In genomic region chr3:71601811-71602210, GRCh38 we compare ENCODE assay signal across 13 cellular contexts. TPM values are rescaled to one million over a fixed set of nuclear protein-coding genes. Genes with fewer than 3 reads are reported as not detected.
A peak's percentile ranks its signal among the peaks of the same experiment; 100 is the strongest.
DNase-seq lines count a peak whose midpoint lies in the region; ATAC-seq, FAIRE-seq and TF ChIP-seq lines count a peak whose summit lies in the region.
"Had no signal": no experiment of that assay in that cellular context is flagged by ENCODE, and none has a peak within 500 bp of the region (broad histone marks: within the 10 kb centered on the region; RNA-seq: fewer than 3 reads in every experiment).

No MANE protein-coding gene starts in this region.

- H3K27me3 ChIP-seq in BJ (ENCODE audit: control insufficient read depth, insufficient read depth, low read length): no peaks in the 10 kb centered on the region
- no peaks in the 10 kb centered on the region for H3K27me3 ChIP-seq in K562 (ENCODE audit: control insufficient read depth in 2 of 2, insufficient read depth in 2 of 2, low read length in 2 of 2)
- no peaks in the 10 kb centered on the region for H3K27me3 ChIP-seq in mesenchymal stem cell (ENCODE audit: control insufficient read depth in 1 of 2, insufficient read depth in 1 of 2, low read length in 2 of 2)
- H3K27me3 ChIP-seq: body of pancreas, hepatocyte had no signal

- H3K27me3 Mint-ChIP-seq in effector memory CD8-positive, alpha-beta T cell: no peaks in the 10 kb centered on the region
- H3K27me3 Mint-ChIP-seq: T-cell had no signal

- TF ChIP-seq RAD21 in K562 (CRISPR knock-in tag; conservative IDR thresholded peaks at IDR 0.05 in 1 of 2, IDR thresholded peaks at IDR 0.05 in 1 of 2): no peak

- H3K9me3 ChIP-seq in K562 (replicated peaks; ENCODE audit: control insufficient read depth, insufficient read depth, low read depth, low read length) (no peaks in the 10 kb centered on the region), mesenchymal stem cell (ENCODE audit: control insufficient read depth, low read length) (no peaks in the 10 kb centered on the region)
- H3K9me3 ChIP-seq: body of pancreas had no signal

- no peak for TF ChIP-seq POLR2A in K562 (conservative IDR thresholded peaks at IDR 0.05)

- no peak overlapping the region for H3K18ac ChIP-seq in mesenchymal stem cell (ENCODE audit: low read depth in 1 of 2, low read length in 2 of 2)

- H3K9ac ChIP-seq in K562 (ENCODE audit: insufficient read depth in 1 of 2, low read depth in 2 of 2, low read length in 2 of 2): no peak overlapping the region
- H3K9ac ChIP-seq in mesenchymal stem cell (ENCODE audit: low read length): no peak overlapping the region

- no peak overlapping the region for H2BK12ac ChIP-seq in mesenchymal stem cell (ENCODE audit: low read length in 2 of 2)

- no TSS peak for BruUV-seq in K562 (replicated peaks; lab: Mats Ljungman, UMichigan)

- no peak overlapping the region for H4K8ac ChIP-seq in mesenchymal stem cell (ENCODE audit: low read length)

- TF ChIP-seq CTCF in BJ (IDR thresholded peaks at IDR 0.05; ENCODE audit: insufficient read depth, low read depth, low read length) (no peak), HFF-Myc (IDR thresholded peaks at IDR 0.05; ENCODE audit: low read depth, low read length, missing control alignments) (no peak), K562 (IDR thresholded peaks at IDR 0.05 in 2 of 3, conservative IDR thresholded peaks at IDR 0.05 in 1 of 3; ENCODE audit: insufficient read depth in 2 of 3, low read depth in 1 of 3, low read length in 3 of 3) (no peak)

- H4K91ac ChIP-seq in mesenchymal stem cell (ENCODE audit: low read length): no peak overlapping the region

- no peak overlapping the region for H3K14ac ChIP-seq in mesenchymal stem cell (ENCODE audit: low read length in 2 of 2)

- peaks cover 0 to 4% of the 10 kb centered on the region in 2 donors for H3K4me1 Mint-ChIP-seq in effector memory CD8-positive, alpha-beta T cell (ENCODE audit: low read depth in 2 of 2)

- intact Hi-C loops in K562 (cut with micrococcal nuclease): no loop called here

- peak; percentile 32 for DNase-seq in BJ (ENCODE audit: low read depth)
- peak; percentile 56 for DNase-seq in HFF-Myc (ENCODE audit: extremely low read depth, low read depth)
- DNase-seq in K562 (ENCODE audit: extremely low read depth in 1 of 4, low spot score in 3 of 4): no peak
- no peak for DNase-seq in mesenchymal stem cell
- DNase-seq in effector memory CD8-positive, alpha-beta T cell: no peak
- DNase-seq in NCI-H446 (lab: John Stamatoyannopoulos, UW): no peak
- no peak for DNase-seq in DMS 273 (lab: John Stamatoyannopoulos, UW; ENCODE audit: unreplicated experiment)
- DNase-seq: activated CD4-positive, CD25-positive, alpha-beta regulatory T cell treated with anti-CD3 and anti-CD28 coated beads, Interleukin-2, amount 50 U/mL, for 72 hours; body of pancreas; naive thymus-derived CD4-positive, alpha-beta T cell; NCI-H1048; T-cell had no signal

- POLR2A ChIA-PET in BJ (lab: Charles Lee): interaction anchor here (0.5 kb wide), 1 partner anchor 259 kb away, joined by 7 read pairs; no protein-coding TSS in a partner anchor
- POLR2A ChIA-PET in K562 (lab: Yijun Ruan, JAX): interaction anchor here (1.2 kb wide), 1 partner anchor 21 kb away, joined by 3 read pairs; no protein-coding TSS in a partner anchor

- peak overlapping the region; percentile 68 for H2AK5ac ChIP-seq in mesenchymal stem cell (ENCODE audit: low read length, severe bottlenecking)

- H3K23ac ChIP-seq in mesenchymal stem cell (ENCODE audit: low read length in 2 of 2): no peak overlapping the region

- H3K9me1 ChIP-seq in K562 (ENCODE audit: control insufficient read depth, insufficient read depth, low read length): no peaks in the 10 kb centered on the region

- H3K4ac ChIP-seq in mesenchymal stem cell (ENCODE audit: low read depth in 1 of 2, low read length in 2 of 2): no peak overlapping the region

- H3K36me3 ChIP-seq in BJ (ENCODE audit: control insufficient read depth, insufficient read depth, low read length) (no peaks in the 10 kb centered on the region), K562 (ENCODE audit: control insufficient read depth, insufficient read depth, low read length) (no peaks in the 10 kb centered on the region), mesenchymal stem cell (ENCODE audit: control insufficient read depth in 1 of 2, insufficient read depth in 2 of 2, low read depth in 1 of 2, low read length in 2 of 2) (no peaks in the 10 kb centered on the region)

- FAIRE-seq in K562 (lab: Jason Lieb, UNC): no peak

- WGBS in K562 (ENCODE audit: insufficient coverage, low coverage, missing lambda C conversion rate): 43% methylated on average over 5 of the region's 5 CpGs
- WGBS in mesenchymal stem cell: 69% methylated on average over 4 of the region's 5 CpGs

- CTCF ChIA-PET in BJ (lab: Yijun Ruan, JAX) (interaction anchor here (2.3 kb wide), 1 partner anchor 12 kb away, joined by 8 read pairs; no protein-coding TSS in a partner anchor), K562 (lab: Yijun Ruan, JAX; ENCODE audit: low intra/inter-chr PET ratio) (no interaction called here)

- H3K4me2 ChIP-seq in K562 (ENCODE audit: insufficient read depth, low read length) (no peak overlapping the region), mesenchymal stem cell (ENCODE audit: low read length, poor library complexity, severe bottlenecking) (no peak overlapping the region)
- H3K4me2 ChIP-seq: hepatocyte had no signal

- no peak for ATAC-seq in K562
- ATAC-seq in effector memory CD8-positive, alpha-beta T cell (replicated peaks): no peak
- ATAC-seq: body of pancreas; naive thymus-derived CD4-positive, alpha-beta T cell; T-cell had no signal

- H3K9me3 Mint-ChIP-seq in effector memory CD8-positive, alpha-beta T cell: peaks cover 0 to 2% of the 10 kb centered on the region in 2 donors

- H3K4me3 ChIP-seq in BJ (ENCODE audit: low read depth, low read length) (no peak overlapping the region), HFF-Myc (replicated peaks; ENCODE audit: low read depth, low read length) (no peak overlapping the region), K562 (no peak overlapping the region), mesenchymal stem cell (ENCODE audit: insufficient read depth in 1 of 2, low read depth in 1 of 2, low read length in 2 of 2) (no peak overlapping the region)
- H3K4me3 ChIP-seq: body of pancreas, hepatocyte had no signal

- peaks cover 2% of the 10 kb centered on the region for H3K79me1 ChIP-seq in mesenchymal stem cell (replicated peaks; ENCODE audit: low read length, poor library complexity, severe bottlenecking)

- in situ Hi-C loops in K562 (cut with MboI): no loop called here

- no peak overlapping the region for H3K27ac Mint-ChIP-seq in effector memory CD8-positive, alpha-beta T cell
- H3K27ac Mint-ChIP-seq: T-cell had no signal

- no peaks in the 10 kb centered on the region for H3K36me3 Mint-ChIP-seq in effector memory CD8-positive, alpha-beta T cell (ENCODE audit: insufficient read depth)

- H2AFZ ChIP-seq in K562 (ENCODE audit: low read depth, low read length): no peak overlapping the region
- H2AFZ ChIP-seq in mesenchymal stem cell (ENCODE audit: low read depth, low read length): no peak overlapping the region
- H2AFZ ChIP-seq: hepatocyte had no signal

- no peaks in the 10 kb centered on the region for H3K79me2 ChIP-seq in K562 (ENCODE audit: control insufficient read depth, insufficient read depth, low read length)
- H3K79me2 ChIP-seq: hepatocyte had no signal

- H3K4me1 ChIP-seq in K562 (replicated peaks in 1 of 2; ENCODE audit: control insufficient read depth in 2 of 2, insufficient read depth in 2 of 2, low read length in 2 of 2) (peaks cover 0 to 11% of the 10 kb centered on the region in 2 experiments; a peak in 2 of 5 replicates), mesenchymal stem cell (ENCODE audit: control insufficient read depth, insufficient read depth, low read depth, low read length) (peaks cover 3% of the 10 kb centered on the region)

- H3K4me3 Mint-ChIP-seq in effector memory CD8-positive, alpha-beta T cell: no peak overlapping the region
- H3K4me3 Mint-ChIP-seq: naive thymus-derived CD4-positive, alpha-beta T cell; T-cell had no signal

- H4K20me1 ChIP-seq in K562 (replicated peaks; ENCODE audit: control insufficient read depth, insufficient read depth, low read length): no peaks in the 10 kb centered on the region

- peak overlapping the region; percentile 11 for H2BK5ac ChIP-seq in mesenchymal stem cell (ENCODE audit: low read depth, low read length, poor library complexity, severe bottlenecking)

- H3K27ac ChIP-seq in K562 (ENCODE audit: extremely low read depth, low read depth, low read length) (no peak overlapping the region), mesenchymal stem cell (ENCODE audit: low read length, poor library complexity, severe bottlenecking) (peak overlapping the region; percentile 85)
- H3K27ac ChIP-seq: body of pancreas, hepatocyte had no signal

- no peak overlapping the region for H2BK15ac ChIP-seq in mesenchymal stem cell (ENCODE audit: low read depth, poor library complexity, severe bottlenecking)

- no peak overlapping the region for H2BK120ac ChIP-seq in mesenchymal stem cell (ENCODE audit: low read depth, low read length)

- no peak for TF ChIP-seq EP300 in K562 (IDR thresholded peaks at IDR 0.05; ENCODE audit: low read length)

TF ChIP-seq in K562, 482 proteins besides CTCF, POLR2A, EP300 and RAD21 (continues in another document):
- no peak for TF ChIP-seq TBP (optimal IDR thresholded peaks at IDR 0.05; ENCODE audit: low read depth, low read length)
- TF ChIP-seq FOSL1 (tag; conservative IDR thresholded peaks at IDR 0.05): 0 out of 2 replicates have a peak, but pooled peaks have one; percentile 39

RNA-seq across cellular contexts. Expression of gene FOXP1, which starts 18.3 kb away (rescaled TPM):
- polyA plus RNA-seq in BJ (2011; rRNA removed) (32.3 and 37.0 TPM in 2 replicates), K562 (2011; rRNA removed) (8.9 and 10.5 TPM in 2 replicates), K562 (2014; fragmentation: Illumina TruSeq; extraction: Trizol) (10.7 TPM in 2 replicates), K562 (2014; fragmentation: Nextera tagmentation; extraction: Ambion mirVana) (10 to 100 TPM in 1 of 2 experiments, 1 to 10 TPM in 1; 7.7 to 13.8 TPM), K562 (2014; rRNA removed) (6.1 and 8.0 TPM in 2 replicates)
- polyA minus RNA-seq in BJ (2011; rRNA and poly(A)+ RNA removed): 101 and 120 TPM in 2 replicates
- 73.6 and 125 TPM in 2 replicates for total RNA-seq in K562 (2011; cell fraction: chromatin; rRNA removed; ENCODE audit: low replicate concordance)
- total RNA-seq in K562 (2011; cell fraction: nucleolus; rRNA removed): 34.0 and 46.2 TPM in 2 replicates
- total RNA-seq in K562 (2011; cell fraction: nucleoplasm; rRNA removed): 82.5 and 144 TPM in 2 replicates
- total RNA-seq in K562 (2014; rRNA removed) (13.7 and 15.2 TPM in 2 replicates), K562 (2014; rRNA removed; fragmentation: Illumina TruSeq; extraction: Trizol) (22.1 and 23.0 TPM in 2 replicates), K562 (2015; rRNA removed; fragmentation: Illumina TruSeq; extraction: Trizol) (34.5 and 35.1 TPM in 2 replicates), K562 (2021) (26.2 and 29.4 TPM in 2 replicates)
- 5.1 and 8.3 TPM in 2 replicates for polyA plus RNA-seq in K562 (2011; cell fraction: cytosol; rRNA removed)
- polyA plus RNA-seq in K562 (2011; cell fraction: nucleus; rRNA removed): 14.3 and 20.7 TPM in 2 replicates
- 14.7 and 17.1 TPM in 2 replicates for polyA plus RNA-seq in K562 (2012)
- polyA minus RNA-seq in K562 (2011; rRNA and poly(A)+ RNA removed): 46.8 and 48.2 TPM in 2 replicates
- 14.1 and 24.0 TPM in 2 replicates for polyA minus RNA-seq in K562 (2011; cell fraction: cytosol; rRNA and poly(A)+ RNA removed)
- polyA minus RNA-seq in K562 (2011; cell fraction: nucleus; rRNA and poly(A)+ RNA removed): 54.0 and 77.8 TPM in 2 replicates
- polyA plus RNA-seq in mesenchymal stem cell (2013, experiment 1 of 2): 34.2 TPM
- 34.5 TPM for polyA plus RNA-seq in mesenchymal stem cell (2013, experiment 2 of 2)

Comparison
In these comparisons a context has a peak if more than half of its experiments do, and no peak if none do; other contexts are left out.
1. DNase-seq: peak in BJ (single experiment) and HFF-Myc (single experiment); none in K562 (0 of 4), mesenchymal stem cell (single experiment), effector memory CD8-positive, alpha-beta T cell (0 of 3), NCI-H446 (0 of 2) and DMS 273 (single experiment).